In genomic region chr6:29847871-29848630, GRCh38 we compare ENCODE assay signal across 9 cellular contexts. TPM values are rescaled to one million over a fixed set of nuclear protein-coding genes. Genes with fewer than 3 reads are reported as not detected.
A peak's percentile ranks its signal among the peaks of the same experiment; 100 is the strongest.
DNase-seq lines count a peak whose midpoint lies in the region; ATAC-seq, FAIRE-seq and TF ChIP-seq lines count a peak whose summit lies in the region.
"Had no signal": no experiment of that assay in that cellular context is flagged by ENCODE, and none has a peak within 500 bp of the region (broad histone marks: within the 10 kb centered on the region; RNA-seq: fewer than 3 reads in every experiment).

No MANE protein-coding gene starts in this region.

- H3K27ac Mint-ChIP-seq in activated T-cell treated with anti-CD3 and anti-CD28 coated beads, Interleukin-2, amount 50 U/mL, for 24 hours: no peak overlapping the region
- H3K27ac Mint-ChIP-seq in natural killer cell treated with Interleukin-12 subunit alpha and Interleukin-12 subunit beta and Interleukin-15 and Interleukin-18, amount 100 ng/mL, for 72 hours: no peak overlapping the region
- no peak overlapping the region for H3K27ac Mint-ChIP-seq in stimulated activated naive B cell treated with anti-CD40 and anti-IgM and Interleukin-4, amounts not matched to agents 10 μg/mL and 1 μg/mL and 100 μg/mL, for 72 hours
- H3K27ac Mint-ChIP-seq: T-helper 1 cell treated with Interleukin-12 subunit alpha and Interleukin-12 subunit beta and Interleukin-4 antibody, amounts not matched to agents 30 μg/mL and 1 μg/mL, for 36 hours had no signal

- H3K4me3 ChIP-seq in Panc1 (ENCODE audit: low read depth in 2 of 2, low read length in 2 of 2): peak overlapping the region in 1 of 2 experiments; percentile 15; a peak in 1 of 4 replicates

- no peak overlapping the region for H3K4me3 Mint-ChIP-seq in activated T-cell treated with anti-CD3 and anti-CD28 coated beads, Interleukin-2, amount 50 U/mL, for 24 hours
- H3K4me3 Mint-ChIP-seq in natural killer cell treated with Interleukin-12 subunit alpha and Interleukin-12 subunit beta and Interleukin-15 and Interleukin-18, amount 100 ng/mL, for 72 hours: no peak overlapping the region
- no peak overlapping the region for H3K4me3 Mint-ChIP-seq in stimulated activated naive B cell treated with anti-CD40 and anti-IgM and Interleukin-4, amounts not matched to agents 10 μg/mL and 1 μg/mL and 100 μg/mL, for 72 hours
- H3K4me3 Mint-ChIP-seq: T-helper 1 cell treated with Interleukin-12 subunit alpha and Interleukin-12 subunit beta and Interleukin-4 antibody, amounts not matched to agents 30 μg/mL and 1 μg/mL, for 36 hours had no signal

- no peak overlapping the region for H3K27ac ChIP-seq in Panc1 (ENCODE audit: low read length)

- peak; percentile 98 for ATAC-seq in Panc1
- ATAC-seq in natural killer cell treated with Interleukin-12 subunit alpha and Interleukin-12 subunit beta and Interleukin-15 and Interleukin-18, amount 100 ng/mL, for 72 hours: peak; percentile 80 to 82
- peak; percentile 84 to 89 for ATAC-seq in stimulated activated naive B cell treated with anti-CD40 and anti-IgM and Interleukin-4, amounts not matched to agents 10 μg/mL and 1 μg/mL and 100 μg/mL, for 72 hours (replicated peaks)
- no peak for ATAC-seq in HG03442 (IDR thresholded peaks at IDR 0.05; ENCODE audit: unreplicated experiment)

- H3K36me3 ChIP-seq in Panc1 (ENCODE audit: control insufficient read depth, insufficient read depth, low read length): no peaks in the 10 kb centered on the region

- POLR2A ChIA-PET in Panc1 (lab: Charles Lee): interaction anchor here (0.6 kb wide), 1 partner anchor 279 kb away, joined by 3 read pairs; no protein-coding TSS in a partner anchor

- no peaks in the 10 kb centered on the region; the same call in 1 of the 2 replicates for H3K4me1 ChIP-seq in Panc1 (ENCODE audit: control insufficient read depth, insufficient read depth, low read length)

- no peak for FAIRE-seq in D721Med (lab: Jason Lieb, UNC)

- peaks cover 47% of the 10 kb centered on the region for H3K27me3 Mint-ChIP-seq in activated T-cell treated with anti-CD3 and anti-CD28 coated beads, Interleukin-2, amount 50 U/mL, for 24 hours
- peaks cover 42 to 57% of the 10 kb centered on the region in 2 donors for H3K27me3 Mint-ChIP-seq in natural killer cell treated with Interleukin-12 subunit alpha and Interleukin-12 subunit beta and Interleukin-15 and Interleukin-18, amount 100 ng/mL, for 72 hours
- H3K27me3 Mint-ChIP-seq in stimulated activated naive B cell treated with anti-CD40 and anti-IgM and Interleukin-4, amounts not matched to agents 10 μg/mL and 1 μg/mL and 100 μg/mL, for 72 hours: peaks cover 70 to 77% of the 10 kb centered on the region in 2 donors

- intact Hi-C loops in Panc1 (cut with micrococcal nuclease; ENCODE audit: unreplicated experiment): loop anchor here (1.0 kb wide), 1 partner anchor 165 kb away; no protein-coding TSS in a partner anchor

- H3K9me3 Mint-ChIP-seq in activated T-cell treated with anti-CD3 and anti-CD28 coated beads, Interleukin-2, amount 50 U/mL, for 24 hours: peaks cover 2% of the 10 kb centered on the region
- no peaks in the 10 kb centered on the region for H3K9me3 Mint-ChIP-seq in natural killer cell treated with Interleukin-12 subunit alpha and Interleukin-12 subunit beta and Interleukin-15 and Interleukin-18, amount 100 ng/mL, for 72 hours
- peaks cover 0 to 4% of the 10 kb centered on the region in 2 donors for H3K9me3 Mint-ChIP-seq in stimulated activated naive B cell treated with anti-CD40 and anti-IgM and Interleukin-4, amounts not matched to agents 10 μg/mL and 1 μg/mL and 100 μg/mL, for 72 hours

- BruUV-seq in Panc1 (replicated peaks; lab: Mats Ljungman, UMichigan): no TSS peak

- in situ Hi-C loops in Panc1 (cut with HindIII; ENCODE audit: low pct_unique_long_range_greater_than_20kb, low sequenced_read_pairs): no loop called here

- H3K4me1 Mint-ChIP-seq in activated T-cell treated with anti-CD3 and anti-CD28 coated beads, Interleukin-2, amount 50 U/mL, for 24 hours (ENCODE audit: low read depth): peaks cover 37% of the 10 kb centered on the region
- peaks cover 8 to 13% of the 10 kb centered on the region in 2 donors for H3K4me1 Mint-ChIP-seq in natural killer cell treated with Interleukin-12 subunit alpha and Interleukin-12 subunit beta and Interleukin-15 and Interleukin-18, amount 100 ng/mL, for 72 hours (ENCODE audit: low read depth in 2 of 2)
- peaks cover 13 to 24% of the 10 kb centered on the region in 2 donors for H3K4me1 Mint-ChIP-seq in stimulated activated naive B cell treated with anti-CD40 and anti-IgM and Interleukin-4, amounts not matched to agents 10 μg/mL and 1 μg/mL and 100 μg/mL, for 72 hours

- no peaks in the 10 kb centered on the region; the same call in 1 of the 2 replicates for H3K9me3 ChIP-seq in Panc1 (ENCODE audit: control insufficient read depth, insufficient read depth, low read depth, low read length)

- CTCF ChIA-PET in Panc1 (lab: Charles Lee): interaction anchor here (0.6 to 1.3 kb wide), 2 partner anchors 120 kb away, joined by 3 read pairs; no protein-coding TSS in a partner anchor

- peak; percentile 89 for TF ChIP-seq CTCF in D721Med (IDR thresholded peaks at IDR 0.05; ENCODE audit: insufficient read depth, missing control alignments)
- peak; percentile 95 for TF ChIP-seq CTCF in Panc1 (IDR thresholded peaks at IDR 0.05)

- peaks cover 7% of the 10 kb centered on the region for H3K27me3 ChIP-seq in Panc1 (ENCODE audit: control insufficient read depth, insufficient read depth, low read length)

- no peaks in the 10 kb centered on the region for H3K36me3 Mint-ChIP-seq in activated T-cell treated with anti-CD3 and anti-CD28 coated beads, Interleukin-2, amount 50 U/mL, for 24 hours (ENCODE audit: low read depth)
- no peaks in the 10 kb centered on the region for H3K36me3 Mint-ChIP-seq in natural killer cell treated with Interleukin-12 subunit alpha and Interleukin-12 subunit beta and Interleukin-15 and Interleukin-18, amount 100 ng/mL, for 72 hours
- no peaks in the 10 kb centered on the region for H3K36me3 Mint-ChIP-seq in stimulated activated naive B cell treated with anti-CD40 and anti-IgM and Interleukin-4, amounts not matched to agents 10 μg/mL and 1 μg/mL and 100 μg/mL, for 72 hours

- DNase-seq in D721Med (ENCODE audit: insufficient read length, low spot score): peak; percentile 33
- peak; percentile 54 for DNase-seq in HT1080 (ENCODE audit: low read depth)
- peak; percentile 51 for DNase-seq in Panc1 (ENCODE audit: low read depth, low spot score)
- peak; percentile 92 for DNase-seq in activated T-cell treated with anti-CD3 and anti-CD28 coated beads, Interleukin-2, amount 50 U/mL, for 24 hours
- peak; percentile 32 for DNase-seq in fibroblast of gingiva (ENCODE audit: low read depth)
- DNase-seq in natural killer cell treated with Interleukin-12 subunit alpha and Interleukin-12 subunit beta and Interleukin-15 and Interleukin-18, amount 100 ng/mL, for 72 hours (ENCODE audit: low spot score): peak; percentile 80
- peak; percentile 50 for DNase-seq in stimulated activated naive B cell treated with anti-CD40 and anti-IgM and Interleukin-4, amounts not matched to agents 10 μg/mL and 1 μg/mL and 100 μg/mL, for 72 hours

RNA-seq across cellular contexts. Expression of gene HLA-G, which starts 20.4 kb away (rescaled TPM):
- total RNA-seq in HT1080 (2014; rRNA removed; shearing (Covaris generic)): not detected in 2 replicates
- not detected in 2 replicates for polyA plus RNA-seq in HT1080 (2015; cell fraction: cytosol; rRNA removed)
- polyA plus RNA-seq in HT1080 (2015; cell fraction: nucleus; rRNA removed): not detected in 2 replicates
- 0.62 TPM for total RNA-seq in Panc1 (2021; ENCODE audit: unreplicated experiment)
- 13.3 TPM for polyA plus RNA-seq in Panc1 (2012; ENCODE audit: insufficient read length)
- 1 to 10 TPM; 2.8 to 3.3 TPM for total RNA-seq in natural killer cell treated with Interleukin-12 subunit alpha and Interleukin-12 subunit beta and Interleukin-15 and Interleukin-18, amount 100 ng/mL, for 72 hours

Comparison
In these comparisons a context has a peak if more than half of its experiments do, and no peak if none do; other contexts are left out.
1. DNase-seq: peak in every context shown above with its lines; median percentile 92 in activated T-cell treated with anti-CD3 and anti-CD28 coated beads, Interleukin-2, amount 50 U/mL, for 24 hours; 80 in natural killer cell treated with Interleukin-12 subunit alpha and Interleukin-12 subunit beta and Interleukin-15 and Interleukin-18, amount 100 ng/mL, for 72 hours; 54 in HT1080; 51 in Panc1; 50 in stimulated activated naive B cell treated with anti-CD40 and anti-IgM and Interleukin-4, amounts not matched to agents 10 μg/mL and 1 μg/mL and 100 μg/mL, for 72 hours; 33 in D721Med; 32 in fibroblast of gingiva.